Comparison of ENCODE assay signal across 1 cellular context in the genomic region with DNA sequence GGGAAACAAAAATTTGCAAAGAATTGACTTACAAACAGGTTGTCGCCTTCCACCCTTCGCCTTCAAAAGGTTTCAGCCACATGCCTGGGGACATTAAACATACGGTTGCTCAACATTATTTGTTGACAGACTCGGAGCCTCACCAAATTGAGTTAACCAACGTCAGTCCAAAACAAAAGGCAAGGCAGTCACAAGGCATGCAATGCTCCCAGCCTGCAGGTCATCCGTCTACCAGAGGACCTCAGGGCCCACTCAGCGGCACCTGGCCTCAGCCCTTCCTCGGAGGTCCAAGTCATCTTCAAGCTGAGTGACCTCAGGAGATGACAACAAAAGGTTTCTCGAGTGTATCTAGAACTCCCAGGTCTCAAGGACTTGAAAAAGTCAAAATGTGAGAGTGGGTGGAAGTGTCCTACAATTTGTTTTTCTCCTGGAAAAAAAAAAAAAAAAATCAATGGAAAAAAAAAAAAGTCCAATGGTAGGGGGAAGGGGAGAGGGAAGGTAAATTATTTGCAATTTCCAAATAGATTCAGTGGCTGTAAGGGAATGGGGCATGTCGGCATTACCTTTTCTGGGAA.
TF ChIP-seq lines count a peak whose summit lies in the region.

No MANE protein-coding gene starts in this region.

TF ChIP-seq in HepG2, 621 proteins besides CTCF, POLR2A, EP300 and RAD21 (continued from another document and continues in another):
- TF ChIP-seq SIN3A (IDR thresholded peaks at IDR 0.05; ENCODE audit: borderline replicate concordance, low read depth, low read length): no peak
- TF ChIP-seq SNRNP70 (IDR thresholded peaks at IDR 0.05; ENCODE audit: low read depth, low read length): no peak
- peak; percentile 67; the same call in 1 of the 2 replicates for TF ChIP-seq RXRA (CRISPR knock-in tag; IDR thresholded peaks at IDR 0.05)
- TF ChIP-seq, protein P1, sequence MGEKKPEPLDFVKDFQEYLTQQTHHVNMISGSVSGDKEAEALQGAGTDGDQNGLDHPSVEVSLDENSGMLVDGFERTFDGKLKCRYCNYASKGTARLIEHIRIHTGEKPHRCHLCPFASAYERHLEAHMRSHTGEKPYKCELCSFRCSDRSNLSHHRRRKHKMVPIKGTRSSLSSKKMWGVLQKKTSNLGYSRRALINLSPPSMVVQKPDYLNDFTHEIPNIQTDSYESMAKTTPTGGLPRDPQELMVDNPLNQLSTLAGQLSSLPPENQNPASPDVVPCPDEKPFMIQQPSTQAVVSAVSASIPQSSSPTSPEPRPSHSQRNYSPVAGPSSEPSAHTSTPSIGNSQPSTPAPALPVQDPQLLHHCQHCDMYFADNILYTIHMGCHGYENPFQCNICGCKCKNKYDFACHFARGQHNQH (CRISPR knock-in tag; IDR thresholded peaks at IDR 0.05): peak; percentile 90
- peak; percentile 86 for TF ChIP-seq MEF2D (CRISPR knock-in tag; IDR thresholded peaks at IDR 0.05)
- no peak for TF ChIP-seq MYNN (CRISPR knock-in tag; IDR thresholded peaks at IDR 0.05; ENCODE audit: low read depth)
- TF ChIP-seq MED13 (CRISPR knock-in tag; IDR thresholded peaks at IDR 0.05): 0 out of 2 replicates have a peak, but pooled peaks have one; percentile 39
- TF ChIP-seq, protein P2, sequence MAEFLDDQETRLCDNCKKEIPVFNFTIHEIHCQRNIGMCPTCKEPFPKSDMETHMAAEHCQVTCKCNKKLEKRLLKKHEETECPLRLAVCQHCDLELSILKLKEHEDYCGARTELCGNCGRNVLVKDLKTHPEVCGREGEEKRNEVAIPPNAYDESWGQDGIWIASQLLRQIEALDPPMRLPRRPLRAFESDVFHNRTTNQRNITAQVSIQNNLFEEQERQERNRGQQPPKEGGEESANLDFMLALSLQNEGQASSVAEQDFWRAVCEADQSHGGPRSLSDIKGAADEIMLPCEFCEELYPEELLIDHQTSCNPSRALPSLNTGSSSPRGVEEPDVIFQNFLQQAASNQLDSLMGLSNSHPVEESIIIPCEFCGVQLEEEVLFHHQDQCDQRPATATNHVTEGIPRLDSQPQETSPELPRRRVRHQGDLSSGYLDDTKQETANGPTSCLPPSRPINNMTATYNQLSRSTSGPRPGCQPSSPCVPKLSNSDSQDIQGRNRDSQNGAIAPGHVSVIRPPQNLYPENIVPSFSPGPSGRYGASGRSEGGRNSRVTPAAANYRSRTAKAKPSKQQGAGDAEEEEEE (CRISPR knock-in tag; IDR thresholded peaks at IDR 0.05; ENCODE audit: borderline replicate concordance): no peak
- TF ChIP-seq ELF3 (CRISPR knock-in tag; IDR thresholded peaks at IDR 0.05): peak; percentile 81
- TF ChIP-seq, protein P3, sequence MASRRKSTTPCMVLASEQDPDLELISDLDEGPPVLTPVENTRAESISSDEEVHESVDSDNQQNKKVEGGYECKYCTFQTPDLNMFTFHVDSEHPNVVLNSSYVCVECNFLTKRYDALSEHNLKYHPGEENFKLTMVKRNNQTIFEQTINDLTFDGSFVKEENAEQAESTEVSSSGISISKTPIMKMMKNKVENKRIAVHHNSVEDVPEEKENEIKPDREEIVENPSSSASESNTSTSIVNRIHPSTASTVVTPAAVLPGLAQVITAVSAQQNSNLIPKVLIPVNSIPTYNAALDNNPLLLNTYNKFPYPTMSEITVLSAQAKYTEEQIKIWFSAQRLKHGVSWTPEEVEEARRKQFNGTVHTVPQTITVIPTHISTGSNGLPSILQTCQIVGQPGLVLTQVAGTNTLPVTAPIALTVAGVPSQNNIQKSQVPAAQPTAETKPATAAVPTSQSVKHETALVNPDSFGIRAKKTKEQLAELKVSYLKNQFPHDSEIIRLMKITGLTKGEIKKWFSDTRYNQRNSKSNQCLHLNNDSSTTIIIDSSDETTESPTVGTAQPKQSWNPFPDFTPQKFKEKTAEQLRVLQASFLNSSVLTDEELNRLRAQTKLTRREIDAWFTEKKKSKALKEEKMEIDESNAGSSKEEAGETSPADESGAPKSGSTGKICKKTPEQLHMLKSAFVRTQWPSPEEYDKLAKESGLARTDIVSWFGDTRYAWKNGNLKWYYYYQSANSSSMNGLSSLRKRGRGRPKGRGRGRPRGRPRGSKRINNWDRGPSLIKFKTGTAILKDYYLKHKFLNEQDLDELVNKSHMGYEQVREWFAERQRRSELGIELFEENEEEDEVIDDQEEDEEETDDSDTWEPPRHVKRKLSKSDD (CRISPR knock-in tag; IDR thresholded peaks at IDR 0.05; ENCODE audit: low read depth): 0 out of 2 replicates have a peak, but pooled peaks have one; percentile 59
- peak; percentile 96 for TF ChIP-seq ZNF557 (CRISPR knock-in tag; IDR thresholded peaks at IDR 0.05)
- TF ChIP-seq ZNF160 (CRISPR knock-in tag; IDR thresholded peaks at IDR 0.05): peak; percentile 83; the same call in 1 of the 2 replicates
- TF ChIP-seq, protein P4, sequence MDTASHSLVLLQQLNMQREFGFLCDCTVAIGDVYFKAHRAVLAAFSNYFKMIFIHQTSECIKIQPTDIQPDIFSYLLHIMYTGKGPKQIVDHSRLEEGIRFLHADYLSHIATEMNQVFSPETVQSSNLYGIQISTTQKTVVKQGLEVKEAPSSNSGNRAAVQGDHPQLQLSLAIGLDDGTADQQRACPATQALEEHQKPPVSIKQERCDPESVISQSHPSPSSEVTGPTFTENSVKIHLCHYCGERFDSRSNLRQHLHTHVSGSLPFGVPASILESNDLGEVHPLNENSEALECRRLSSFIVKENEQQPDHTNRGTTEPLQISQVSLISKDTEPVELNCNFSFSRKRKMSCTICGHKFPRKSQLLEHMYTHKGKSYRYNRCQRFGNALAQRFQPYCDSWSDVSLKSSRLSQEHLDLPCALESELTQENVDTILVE (CRISPR knock-in tag; IDR thresholded peaks at IDR 0.05): peak; percentile 82
- peak; percentile 39; the same call in 1 of the 2 replicates for TF ChIP-seq DPF2 (CRISPR knock-in tag; IDR thresholded peaks at IDR 0.05; ENCODE audit: borderline replicate concordance, low read depth)
- TF ChIP-seq SMAD3 (CRISPR knock-in tag; IDR thresholded peaks at IDR 0.05): peak; percentile 58; the same call in 1 of the 2 replicates
- TF ChIP-seq FOXM1 (CRISPR knock-in tag; IDR thresholded peaks at IDR 0.05): no peak; the same call in 1 of the 2 replicates
- 0 out of 2 replicates have a peak, but pooled peaks have one; percentile 10 for TF ChIP-seq NR2F6 (IDR thresholded peaks at IDR 0.05)
- peak; percentile 64 for TF ChIP-seq NR2F6 (CRISPR knock-in tag; IDR thresholded peaks at IDR 0.05)
- no peak for TF ChIP-seq RFX1 (IDR thresholded peaks at IDR 0.05)
- peak; percentile 89 for TF ChIP-seq ZNF317 (CRISPR knock-in tag; IDR thresholded peaks at IDR 0.05)
- TF ChIP-seq PITX1 (CRISPR knock-in tag; IDR thresholded peaks at IDR 0.05): peak; percentile 17; the same call in 1 of the 2 replicates
- no peak for TF ChIP-seq ASH2L (IDR thresholded peaks at IDR 0.05; ENCODE audit: insufficient read length, low read depth, low read length)
- peak; percentile 68; the same call in 1 of the 2 replicates for TF ChIP-seq ZNF17 (CRISPR knock-in tag; IDR thresholded peaks at IDR 0.05)
- TF ChIP-seq ZNF44 (CRISPR knock-in tag; IDR thresholded peaks at IDR 0.05): no peak
- peak; percentile 66 for TF ChIP-seq BCL6 (CRISPR knock-in tag; IDR thresholded peaks at IDR 0.05)
- no peak for TF ChIP-seq MBNL3 (CRISPR knock-in tag; conservative IDR thresholded peaks at IDR 0.05)
- peak; percentile 61 for TF ChIP-seq GATAD1 (CRISPR knock-in tag; IDR thresholded peaks at IDR 0.05)
- TF ChIP-seq, protein P5, sequence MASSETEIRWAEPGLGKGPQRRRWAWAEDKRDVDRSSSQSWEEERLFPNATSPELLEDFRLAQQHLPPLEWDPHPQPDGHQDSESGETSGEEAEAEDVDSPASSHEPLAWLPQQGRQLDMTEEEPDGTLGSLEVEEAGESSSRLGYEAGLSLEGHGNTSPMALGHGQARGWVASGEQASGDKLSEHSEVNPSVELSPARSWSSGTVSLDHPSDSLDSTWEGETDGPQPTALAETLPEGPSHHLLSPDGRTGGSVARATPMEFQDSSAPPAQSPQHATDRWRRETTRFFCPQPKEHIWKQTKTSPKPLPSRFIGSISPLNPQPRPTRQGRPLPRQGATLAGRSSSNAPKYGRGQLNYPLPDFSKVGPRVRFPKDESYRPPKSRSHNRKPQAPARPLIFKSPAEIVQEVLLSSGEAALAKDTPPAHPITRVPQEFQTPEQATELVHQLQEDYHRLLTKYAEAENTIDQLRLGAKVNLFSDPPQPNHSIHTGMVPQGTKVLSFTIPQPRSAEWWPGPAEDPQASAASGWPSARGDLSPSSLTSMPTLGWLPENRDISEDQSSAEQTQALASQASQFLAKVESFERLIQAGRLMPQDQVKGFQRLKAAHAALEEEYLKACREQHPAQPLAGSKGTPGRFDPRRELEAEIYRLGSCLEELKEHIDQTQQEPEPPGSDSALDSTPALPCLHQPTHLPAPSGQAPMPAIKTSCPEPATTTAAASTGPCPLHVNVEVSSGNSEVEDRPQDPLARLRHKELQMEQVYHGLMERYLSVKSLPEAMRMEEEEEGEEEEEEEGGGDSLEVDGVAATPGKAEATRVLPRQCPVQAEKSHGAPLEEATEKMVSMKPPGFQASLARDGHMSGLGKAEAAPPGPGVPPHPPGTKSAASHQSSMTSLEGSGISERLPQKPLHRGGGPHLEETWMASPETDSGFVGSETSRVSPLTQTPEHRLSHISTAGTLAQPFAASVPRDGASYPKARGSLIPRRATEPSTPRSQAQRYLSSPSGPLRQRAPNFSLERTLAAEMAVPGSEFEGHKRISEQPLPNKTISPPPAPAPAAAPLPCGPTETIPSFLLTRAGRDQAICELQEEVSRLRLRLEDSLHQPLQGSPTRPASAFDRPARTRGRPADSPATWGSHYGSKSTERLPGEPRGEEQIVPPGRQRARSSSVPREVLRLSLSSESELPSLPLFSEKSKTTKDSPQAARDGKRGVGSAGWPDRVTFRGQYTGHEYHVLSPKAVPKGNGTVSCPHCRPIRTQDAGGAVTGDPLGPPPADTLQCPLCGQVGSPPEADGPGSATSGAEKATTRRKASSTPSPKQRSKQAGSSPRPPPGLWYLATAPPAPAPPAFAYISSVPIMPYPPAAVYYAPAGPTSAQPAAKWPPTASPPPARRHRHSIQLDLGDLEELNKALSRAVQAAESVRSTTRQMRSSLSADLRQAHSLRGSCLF (CRISPR knock-in tag; IDR thresholded peaks at IDR 0.05; ENCODE audit: borderline replicate concordance): peak; percentile 95
- no peak for TF ChIP-seq PHF8 (CRISPR knock-in tag; IDR thresholded peaks at IDR 0.05)
- TF ChIP-seq, protein P6, sequence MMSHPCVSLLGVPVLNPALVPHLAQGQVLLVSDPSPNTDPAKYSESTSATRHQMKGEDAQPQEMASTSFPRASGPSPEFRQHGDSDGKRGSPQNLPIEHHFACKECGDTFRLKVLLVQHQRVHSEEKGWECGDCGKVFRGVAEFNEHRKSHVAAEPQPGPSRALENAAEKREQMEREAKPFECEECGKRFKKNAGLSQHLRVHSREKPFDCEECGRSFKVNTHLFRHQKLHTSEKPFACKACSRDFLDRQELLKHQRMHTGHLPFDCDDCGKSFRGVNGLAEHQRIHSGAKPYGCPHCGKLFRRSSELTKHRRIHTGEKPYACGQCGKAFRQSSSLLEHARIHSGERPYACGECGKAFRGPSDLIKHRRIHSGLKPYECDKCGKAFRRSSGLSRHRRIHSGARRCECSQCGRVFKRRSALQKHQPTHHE (CRISPR knock-in tag; IDR thresholded peaks at IDR 0.05; ENCODE audit: borderline replicate concordance): 0 out of 2 replicates have a peak, but pooled peaks have one; percentile 77
- no peak for TF ChIP-seq ATAD3A (CRISPR knock-in tag; IDR thresholded peaks at IDR 0.05)
- TF ChIP-seq, protein P7, sequence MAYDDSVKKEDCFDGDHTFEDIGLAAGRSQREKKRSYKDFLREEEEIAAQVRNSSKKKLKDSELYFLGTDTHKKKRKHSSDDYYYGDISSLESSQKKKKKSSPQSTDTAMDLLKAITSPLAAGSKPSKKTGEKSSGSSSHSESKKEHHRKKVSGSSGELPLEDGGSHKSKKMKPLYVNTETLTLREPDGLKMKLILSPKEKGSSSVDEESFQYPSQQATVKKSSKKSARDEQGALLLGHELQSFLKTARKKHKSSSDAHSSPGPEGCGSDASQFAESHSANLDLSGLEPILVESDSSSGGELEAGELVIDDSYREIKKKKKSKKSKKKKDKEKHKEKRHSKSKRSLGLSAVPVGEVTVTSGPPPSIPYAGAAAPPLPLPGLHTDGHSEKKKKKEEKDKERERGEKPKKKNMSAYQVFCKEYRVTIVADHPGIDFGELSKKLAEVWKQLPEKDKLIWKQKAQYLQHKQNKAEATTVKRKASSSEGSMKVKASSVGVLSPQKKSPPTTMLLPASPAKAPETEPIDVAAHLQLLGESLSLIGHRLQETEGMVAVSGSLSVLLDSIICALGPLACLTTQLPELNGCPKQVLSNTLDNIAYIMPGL (CRISPR knock-in tag; IDR thresholded peaks at IDR 0.05; ENCODE audit: borderline replicate concordance in 1 of 2, low read depth in 1 of 2): peak in 1 of 2 experiments; percentile 81; a peak in 1 of 4 replicates
- TF ChIP-seq, protein P8, sequence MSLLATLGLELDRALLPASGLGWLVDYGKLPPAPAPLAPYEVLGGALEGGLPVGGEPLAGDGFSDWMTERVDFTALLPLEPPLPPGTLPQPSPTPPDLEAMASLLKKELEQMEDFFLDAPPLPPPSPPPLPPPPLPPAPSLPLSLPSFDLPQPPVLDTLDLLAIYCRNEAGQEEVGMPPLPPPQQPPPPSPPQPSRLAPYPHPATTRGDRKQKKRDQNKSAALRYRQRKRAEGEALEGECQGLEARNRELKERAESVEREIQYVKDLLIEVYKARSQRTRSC (CRISPR knock-in tag; IDR thresholded peaks at IDR 0.05; ENCODE audit: low read depth): no peak
- peak; percentile 66 for TF ChIP-seq NCOA2 (CRISPR knock-in tag; IDR thresholded peaks at IDR 0.05)
- TF ChIP-seq KDM6A (CRISPR knock-in tag; IDR thresholded peaks at IDR 0.05; ENCODE audit: low read depth): no peak
- no peak for TF ChIP-seq SMYD3 (CRISPR knock-in tag; IDR thresholded peaks at IDR 0.05)
- TF ChIP-seq, protein P9, sequence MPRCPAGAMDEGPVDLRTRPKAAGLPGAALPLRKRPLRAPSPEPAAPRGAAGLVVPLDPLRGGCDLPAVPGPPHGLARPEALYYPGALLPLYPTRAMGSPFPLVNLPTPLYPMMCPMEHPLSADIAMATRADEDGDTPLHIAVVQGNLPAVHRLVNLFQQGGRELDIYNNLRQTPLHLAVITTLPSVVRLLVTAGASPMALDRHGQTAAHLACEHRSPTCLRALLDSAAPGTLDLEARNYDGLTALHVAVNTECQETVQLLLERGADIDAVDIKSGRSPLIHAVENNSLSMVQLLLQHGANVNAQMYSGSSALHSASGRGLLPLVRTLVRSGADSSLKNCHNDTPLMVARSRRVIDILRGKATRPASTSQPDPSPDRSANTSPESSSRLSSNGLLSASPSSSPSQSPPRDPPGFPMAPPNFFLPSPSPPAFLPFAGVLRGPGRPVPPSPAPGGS (CRISPR knock-in tag; IDR thresholded peaks at IDR 0.05): peak; percentile 70; the same call in 1 of the 2 replicates
- TF ChIP-seq WIZ (CRISPR knock-in tag; IDR thresholded peaks at IDR 0.05): no peak
